13 cellular contexts compared by ENCODE assay signal in the genomic region with DNA sequence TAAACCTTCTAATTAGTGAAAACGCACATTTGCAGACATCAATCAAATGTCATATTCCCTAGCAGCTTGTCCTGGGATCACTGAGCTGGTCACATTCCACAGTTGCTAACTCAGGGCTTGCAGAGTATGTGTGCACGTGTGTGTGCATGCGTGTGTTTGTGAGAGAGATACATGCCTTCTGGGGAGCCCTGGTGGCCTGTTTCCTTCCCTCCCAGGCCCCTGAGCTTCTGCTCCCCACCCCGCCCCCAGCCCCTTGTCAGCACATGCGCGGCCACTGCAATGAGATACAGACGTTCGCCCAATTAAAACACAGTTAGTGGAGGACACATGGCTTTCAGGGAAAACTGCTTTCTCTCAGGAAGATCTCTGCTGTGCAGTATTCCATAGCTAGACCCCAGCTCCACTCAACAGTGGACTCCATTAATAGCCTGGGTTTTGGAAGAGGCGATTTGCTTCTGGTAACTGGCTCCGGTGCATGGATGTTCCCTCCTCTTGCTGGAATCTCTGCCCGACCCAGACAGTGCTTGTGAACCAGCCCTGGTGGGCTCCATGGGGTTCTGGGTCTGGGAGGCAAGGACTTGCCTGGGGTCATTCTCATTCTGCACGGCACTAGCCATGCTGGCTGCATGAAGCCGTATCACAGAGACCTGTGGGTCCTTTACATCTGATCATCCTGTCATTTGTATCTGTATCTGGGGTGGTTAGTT. TPM values are rescaled to one million over a fixed set of nuclear protein-coding genes. Genes with fewer than 3 reads are reported as not detected.
DNase-seq lines count a peak whose midpoint lies in the region; ATAC-seq and TF ChIP-seq lines count a peak whose summit lies in the region.
"Had no signal": no experiment of that assay in that cellular context is flagged by ENCODE, and none has a peak within 500 bp of the region (broad histone marks: within the 10 kb centered on the region; RNA-seq: fewer than 3 reads in every experiment).

No MANE protein-coding gene starts in this region.

- H3K4me2 ChIP-seq in DND-41 (ENCODE audit: insufficient read depth, low read length), result no peak overlapping the region

- peaks cover 73% of the 10 kb centered on the region for H3K4me1 Mint-ChIP-seq in WTC11
- H3K4me1 Mint-ChIP-seq in progenitor cell of endocrine pancreas (ENCODE audit: low read depth), result peaks cover 58% of the 10 kb centered on the region
- peaks cover 17 to 25% of the 10 kb centered on the region in 2 donors for H3K4me1 Mint-ChIP-seq in stimulated activated naive B cell treated with anti-CD40 and anti-IgM and Interleukin-4, amounts not matched to agents 10 μg/mL and 1 μg/mL and 100 μg/mL, for 72 hours

- H3K27me3 Mint-ChIP-seq in WTC11 (ENCODE audit: low read depth) (no peaks in the 10 kb centered on the region), progenitor cell of endocrine pancreas (no peaks in the 10 kb centered on the region)
- H3K27me3 Mint-ChIP-seq in stimulated activated naive B cell treated with anti-CD40 and anti-IgM and Interleukin-4, amounts not matched to agents 10 μg/mL and 1 μg/mL and 100 μg/mL, for 72 hours, result peaks cover 0 to 24% of the 10 kb centered on the region in 2 donors
- H3K27me3 Mint-ChIP-seq: central memory CD8-positive, alpha-beta T cell had no signal

- H3K4me1 ChIP-seq in DND-41 (ENCODE audit: insufficient read depth, low read length) (peaks cover 54% of the 10 kb centered on the region), right atrium auricular region (peaks cover 0 to 85% of the 10 kb centered on the region in 2 donors)

- no peak overlapping the region for H3K4me3 ChIP-seq in DND-41 (ENCODE audit: low read depth in 1 of 2, low read length in 2 of 2)
- H3K4me3 ChIP-seq in right atrium auricular region, result no peak overlapping the region

- peaks cover 41% of the 10 kb centered on the region for H4K20me1 ChIP-seq in DND-41 (ENCODE audit: insufficient read depth, low read length)

- peaks cover 5% of the 10 kb centered on the region for H3K36me3 Mint-ChIP-seq in WTC11
- H3K36me3 Mint-ChIP-seq in progenitor cell of endocrine pancreas (ENCODE audit: insufficient read depth), result peaks cover 4% of the 10 kb centered on the region
- H3K36me3 Mint-ChIP-seq in stimulated activated naive B cell treated with anti-CD40 and anti-IgM and Interleukin-4, amounts not matched to agents 10 μg/mL and 1 μg/mL and 100 μg/mL, for 72 hours, result no peaks in the 10 kb centered on the region
- H3K36me3 Mint-ChIP-seq: memory B cell had no signal

- no peak overlapping the region for H2AFZ ChIP-seq in DND-41 (ENCODE audit: low read depth, low read length)

- peaks cover 59% of the 10 kb centered on the region for H3K79me2 ChIP-seq in DND-41 (ENCODE audit: insufficient read depth, low read length)

- H3K9ac ChIP-seq in DND-41 (ENCODE audit: low read depth, low read length), result no peak overlapping the region

- H3K9me3 Mint-ChIP-seq in WTC11 (no peaks in the 10 kb centered on the region), progenitor cell of endocrine pancreas (ENCODE audit: low read depth) (no peaks in the 10 kb centered on the region)
- H3K9me3 Mint-ChIP-seq in stimulated activated naive B cell treated with anti-CD40 and anti-IgM and Interleukin-4, amounts not matched to agents 10 μg/mL and 1 μg/mL and 100 μg/mL, for 72 hours, result no peaks in the 10 kb centered on the region
- H3K9me3 Mint-ChIP-seq: central memory CD8-positive, alpha-beta T cell; memory B cell had no signal

- H3K4me3 Mint-ChIP-seq in WTC11, result 0 out of 2 replicates have a peak overlapping the region, but pooled peaks have one; percentile 0
- H3K4me3 Mint-ChIP-seq in progenitor cell of endocrine pancreas (ENCODE audit: low read depth), result no peak overlapping the region
- no peak overlapping the region for H3K4me3 Mint-ChIP-seq in stimulated activated naive B cell treated with anti-CD40 and anti-IgM and Interleukin-4, amounts not matched to agents 10 μg/mL and 1 μg/mL and 100 μg/mL, for 72 hours
- H3K4me3 Mint-ChIP-seq: central memory CD8-positive, alpha-beta T cell; memory B cell had no signal

- no peak for TF ChIP-seq CTCF in DND-41 (IDR thresholded peaks at IDR 0.05; ENCODE audit: borderline replicate concordance, extremely low read depth, low read length, poor library complexity, severe bottlenecking)
- TF ChIP-seq CTCF in WTC11 (IDR thresholded peaks at IDR 0.05), result no peak
- TF ChIP-seq CTCF in right atrium auricular region (IDR thresholded peaks at IDR 0.05), result no peak
- TF ChIP-seq CTCF in progenitor cell of endocrine pancreas (IDR thresholded peaks at IDR 0.05; ENCODE audit: unreplicated experiment), result no peak

- POLR2A ChIA-PET in WTC11 (lab: Charles Lee), result no interaction called here

- ATAC-seq in DND-41 (ENCODE audit: insufficient read depth, low read depth), result no peak
- ATAC-seq in WTC11, result peak; percentile 12
- no peak for ATAC-seq in stimulated activated naive B cell treated with anti-CD40 and anti-IgM and Interleukin-4, amounts not matched to agents 10 μg/mL and 1 μg/mL and 100 μg/mL, for 72 hours (replicated peaks)
- no peak for ATAC-seq in HG03025 (IDR thresholded peaks at IDR 0.05; ENCODE audit: low FRiP score, unreplicated experiment)

- DNase-seq in DND-41 (no peak), WTC11 (ENCODE audit: low spot score) (no peak), right atrium auricular region (ENCODE audit: low spot score) (no peak), progenitor cell of endocrine pancreas (ENCODE audit: low spot score, unreplicated experiment) (no peak), NCI-H82 (lab: John Stamatoyannopoulos, UW) (no peak), hypothalamus (lab: John Stamatoyannopoulos, UW) (no peak)
- no peak for DNase-seq in stimulated activated naive B cell treated with anti-CD40 and anti-IgM and Interleukin-4, amounts not matched to agents 10 μg/mL and 1 μg/mL and 100 μg/mL, for 72 hours
- DNase-seq: foreskin melanocyte; NCI-H187 treated with DMSO at 0.1 percent for 48 hours; stimulated activated naive CD4-positive, alpha-beta T cell treated with Interleukin-2 at 50 U/mL for 16 hours had no signal

- H3K9me3 ChIP-seq in DND-41 (ENCODE audit: insufficient read depth, low read length, severe bottlenecking) (no peaks in the 10 kb centered on the region), right atrium auricular region (no peaks in the 10 kb centered on the region)

- H3K27ac Mint-ChIP-seq in WTC11 (peak overlapping the region; percentile 95), progenitor cell of endocrine pancreas (peak overlapping the region; percentile 71)
- no peak overlapping the region for H3K27ac Mint-ChIP-seq in stimulated activated naive B cell treated with anti-CD40 and anti-IgM and Interleukin-4, amounts not matched to agents 10 μg/mL and 1 μg/mL and 100 μg/mL, for 72 hours
- H3K27ac Mint-ChIP-seq: memory B cell had no signal

- CTCF ChIA-PET in WTC11 (lab: Charles Lee), result interaction anchor here (0.6 to 0.9 kb wide), 4 partner anchors 12 to 74 kb away, joined by 3 to 4 read pairs (median 3); no protein-coding TSS in a partner anchor

- H3K36me3 ChIP-seq in DND-41 (ENCODE audit: insufficient read depth, low read length) (no peaks in the 10 kb centered on the region; the same call in 1 of the 2 replicates), right atrium auricular region (no peaks in the 10 kb centered on the region)

- H3K27ac ChIP-seq in DND-41 (ENCODE audit: low read length), result peak overlapping the region; percentile 28; the same call in 1 of the 2 replicates
- H3K27ac ChIP-seq in right atrium auricular region, result peak overlapping the region; percentile 46 to 61

- H3K27me3 ChIP-seq in DND-41 (ENCODE audit: insufficient read depth, low read length, poor library complexity) (no peaks in the 10 kb centered on the region), right atrium auricular region (no peaks in the 10 kb centered on the region)

TF ChIP-seq in WTC11, 78 proteins besides CTCF, POLR2A, EP300 and RAD21 (continues in another document):
- no peak for TF ChIP-seq ZNF317 (CRISPR knock-in tag; IDR thresholded peaks at IDR 0.05; ENCODE audit: borderline replicate concordance, low read depth)
- TF ChIP-seq RELA (CRISPR knock-in tag; IDR thresholded peaks at IDR 0.05; ENCODE audit: borderline replicate concordance), result no peak
- no peak for TF ChIP-seq ESRRA (CRISPR knock-in tag; IDR thresholded peaks at IDR 0.05; ENCODE audit: borderline replicate concordance)
- no peak for TF ChIP-seq JAZF1 (CRISPR knock-in tag; IDR thresholded peaks at IDR 0.05)
- TF ChIP-seq CREM (CRISPR knock-in tag; IDR thresholded peaks at IDR 0.05), result no peak
- no peak for TF ChIP-seq GABPB1 (CRISPR knock-in tag; IDR thresholded peaks at IDR 0.05)
- no peak for TF ChIP-seq MXD4 (CRISPR knock-in tag; IDR thresholded peaks at IDR 0.05; ENCODE audit: borderline replicate concordance)
- TF ChIP-seq FOXP1 (CRISPR knock-in tag; IDR thresholded peaks at IDR 0.05; ENCODE audit: borderline replicate concordance), result no peak
- TF ChIP-seq, protein P1, sequence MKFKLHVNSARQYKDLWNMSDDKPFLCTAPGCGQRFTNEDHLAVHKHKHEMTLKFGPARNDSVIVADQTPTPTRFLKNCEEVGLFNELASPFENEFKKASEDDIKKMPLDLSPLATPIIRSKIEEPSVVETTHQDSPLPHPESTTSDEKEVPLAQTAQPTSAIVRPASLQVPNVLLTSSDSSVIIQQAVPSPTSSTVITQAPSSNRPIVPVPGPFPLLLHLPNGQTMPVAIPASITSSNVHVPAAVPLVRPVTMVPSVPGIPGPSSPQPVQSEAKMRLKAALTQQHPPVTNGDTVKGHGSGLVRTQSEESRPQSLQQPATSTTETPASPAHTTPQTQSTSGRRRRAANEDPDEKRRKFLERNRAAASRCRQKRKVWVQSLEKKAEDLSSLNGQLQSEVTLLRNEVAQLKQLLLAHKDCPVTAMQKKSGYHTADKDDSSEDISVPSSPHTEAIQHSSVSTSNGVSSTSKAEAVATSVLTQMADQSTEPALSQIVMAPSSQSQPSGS (CRISPR knock-in tag; IDR thresholded peaks at IDR 0.05; ENCODE audit: borderline replicate concordance, low read depth), result no peak

RNA-seq across cellular contexts. Expression of gene LRP5, which starts 17.8 kb away (rescaled TPM):
- 41.6 to 48.8 TPM (median 41.9 TPM) in 3 replicates for total RNA-seq in WTC11 (2021)
- 10 to 100 TPM; 34.6 to 60.9 TPM for total RNA-seq in right atrium auricular region
- 114 and 115 TPM in 2 replicates for total RNA-seq in progenitor cell of endocrine pancreas

RNA-seq across cellular contexts. Expression of gene C11orf24, which starts 58.4 kb away (rescaled TPM):
- total RNA-seq in WTC11 (2021) (41.8 to 53.7 TPM (median 43.8 TPM) in 3 replicates), right atrium auricular region (10 to 100 TPM; 20.4 to 21.3 TPM), progenitor cell of endocrine pancreas (35.1 and 35.3 TPM in 2 replicates)
